Comparison of ENCODE assay signal across 32 cellular contexts in genomic region chr3:7272203-7272602, GRCh38.
"Had no signal": no experiment of that assay in that cellular context is flagged by ENCODE, and none has a peak within 500 bp of the region (broad histone marks: within the 10 kb centered on the region; RNA-seq: fewer than 3 reads in every experiment).

No MANE protein-coding gene starts in this region.

- H3K4me3 ChIP-seq: adrenal gland, body of pancreas, breast epithelium, cardiac muscle cell had no signal

- ATAC-seq: activated CD8-positive, alpha-beta T cell treated with anti-CD3 and anti-CD28 coated beads for 36 hours; activated naive CD4-positive, alpha-beta T cell treated with anti-CD3 and anti-CD28 coated beads, Interleukin-2, amount 50 U/mL, for 72 hours; activated T-cell treated with anti-CD3 and anti-CD28 coated beads, Interleukin-2, amount 50 U/mL, for 4 hours; body of pancreas had no signal

- H3K27me3 ChIP-seq: adrenal gland, body of pancreas, brain microvascular endothelial cell, breast epithelium had no signal

- H3K9me3 ChIP-seq: adrenal gland, body of pancreas, breast epithelium had no signal

- DNase-seq: activated B cell treated with CpG ODN at 0.5 μM for 24 hours; activated CD4-positive, alpha-beta memory T cell treated with anti-CD3 and anti-CD28 coated beads for 36 hours; activated CD4-positive, alpha-beta T cell treated with anti-CD3 and anti-CD28 coated beads for 4 hours; activated CD4-positive, alpha-beta T cell treated with anti-CD3 and anti-CD28 coated beads, Interleukin-2, amount 10 ng/mL, durations not matched to agents 24 days and 14 days; activated CD4-positive, alpha-beta T cell treated with anti-CD3 and anti-CD28 coated beads, Interleukin-2, amount 50 U/mL, for 1 hour; activated CD4-positive, alpha-beta T cell treated with anti-CD3 and anti-CD28 coated beads, Interleukin-2, amount 50 U/mL, for 4 hours; activated CD4-positive, CD25-positive, alpha-beta regulatory T cell treated with anti-CD3 and anti-CD28 coated beads, Interleukin-2, amount 50 U/mL, for 72 hours; activated CD8-positive, alpha-beta memory T cell treated with anti-CD3 and anti-CD28 coated beads, Interleukin-2, amount 50 U/mL, for 4 hours; activated CD8-positive, alpha-beta T cell treated with anti-CD3 and anti-CD28 coated beads for 36 hours; activated effector memory CD4-positive, alpha-beta T cell treated with Interleukin-2 at 50 U/mL for 16 hours; activated gamma-delta T cell; activated naive CD4-positive, alpha-beta T cell treated with anti-CD3 and anti-CD28 coated beads, Interleukin-2, amount 50 U/mL, for 16 hours; activated naive CD4-positive, alpha-beta T cell treated with Interleukin-2 at 50 U/mL for 16 hours; activated naive CD8-positive, alpha-beta T cell treated with anti-CD3 and anti-CD28 coated beads for 36 hours; activated T-cell treated with anti-CD3 and anti-CD28 coated beads for 4 hours; activated T-cell treated with anti-CD3 and anti-CD28 coated beads, Interleukin-2, amount 50 U/mL, for 1 hour; activated T-cell treated with anti-CD3 and anti-CD28 coated beads, Interleukin-2, amount 50 U/mL, for 4 hours; adrenal gland; amniotic stem cell; aorta; body of pancreas; brain microvascular endothelial cell; caudate nucleus; cerebellar nuclear complex; SW 1271; T-helper 1 cell; T-helper 2 cell; T-helper 9 cell had no signal

- H3K4me1 ChIP-seq: adrenal gland, body of pancreas, breast epithelium had no signal

- H3K27ac ChIP-seq: adrenal gland, body of pancreas, brain microvascular endothelial cell, breast epithelium, cardiac muscle cell, VCaP had no signal

- H3K36me3 ChIP-seq: adrenal gland, brain microvascular endothelial cell, breast epithelium, cardiac muscle cell had no signal
